Comparison of ENCODE assay signal across 8 cellular contexts in the genomic region with DNA sequence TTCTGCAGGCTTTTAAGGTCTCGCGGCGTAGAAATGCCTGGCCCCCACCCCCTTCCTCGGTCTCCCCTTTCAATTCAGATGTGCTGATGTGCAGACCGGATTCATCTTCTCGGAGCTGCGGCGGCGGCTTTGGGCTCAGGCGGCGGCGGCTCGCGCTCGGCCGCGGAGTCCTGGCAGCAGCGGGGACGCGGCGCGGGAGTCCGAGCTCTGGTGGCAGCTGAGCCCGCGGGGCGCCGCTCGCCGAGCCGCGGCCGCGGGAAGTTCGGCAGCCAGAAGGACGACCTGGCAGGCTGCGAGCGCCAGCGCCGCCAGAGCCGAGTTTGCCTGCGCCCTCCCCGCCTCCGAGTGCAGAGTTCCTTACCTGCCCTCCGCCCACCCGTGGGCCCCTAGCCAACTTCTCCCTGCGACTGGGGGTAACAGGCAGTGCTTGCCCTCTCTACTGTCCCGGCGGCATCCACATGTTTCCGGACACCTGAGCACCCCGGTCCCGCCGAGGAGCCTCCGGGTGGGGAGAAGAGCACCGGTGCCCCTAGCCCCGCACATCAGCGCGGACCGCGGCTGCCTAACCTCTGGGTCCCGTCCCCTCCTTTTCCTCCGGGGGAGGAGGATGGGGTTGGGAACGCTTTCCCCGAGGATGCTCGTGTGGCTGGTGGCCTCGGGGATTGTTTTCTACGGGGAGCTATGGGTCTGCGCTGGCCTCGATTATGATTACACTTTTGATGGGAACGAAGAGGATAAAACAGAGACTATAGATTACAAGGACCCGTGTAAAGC. TPM values are rescaled to one million over a fixed set of nuclear protein-coding genes. Genes with fewer than 3 reads are reported as not detected.
DNase-seq lines count a peak whose midpoint lies in the region; ATAC-seq and TF ChIP-seq lines count a peak whose summit lies in the region.

No MANE protein-coding gene starts in this region.

- H3K36me3 Mint-ChIP-seq in activated T-helper 1 cell treated with anti-CD3 and anti-CD28 coated beads, Interleukin-12 subunit alpha, Interleukin-12 subunit beta, Interleukin-2, Interleukin-4 antibody, amounts not matched to agents 30 ng/mL and 10 ng/mL and 1 ng/mL, durations not matched to agents 14 hours and 24 hours and 36 hours (ENCODE audit: low read depth): no peaks in the 10 kb centered on the region
- H3K36me3 Mint-ChIP-seq in activated naive CD4-positive, alpha-beta T cell treated with anti-CD3 and anti-CD28 coated beads, Interleukin-2, amount 10 ng/mL, durations not matched to agents 7 days and 5 days: no peaks in the 10 kb centered on the region

- intact Hi-C loops in activated T-helper 1 cell treated with anti-CD3 and anti-CD28 coated beads, Interleukin-12 subunit alpha, Interleukin-12 subunit beta, Interleukin-2, Interleukin-4 antibody, amounts not matched to agents 30 ng/mL and 10 ng/mL and 1 ng/mL, durations not matched to agents 14 hours and 24 hours and 36 hours (cut with micrococcal nuclease): no loop called here
- intact Hi-C loops in left ventricle myocardium superior (cut with micrococcal nuclease): no loop called here

- peak overlapping the region; percentile 22 for H3K4me3 Mint-ChIP-seq in activated T-helper 1 cell treated with anti-CD3 and anti-CD28 coated beads, Interleukin-12 subunit alpha, Interleukin-12 subunit beta, Interleukin-2, Interleukin-4 antibody, amounts not matched to agents 30 ng/mL and 10 ng/mL and 1 ng/mL, durations not matched to agents 14 hours and 24 hours and 36 hours
- no peak overlapping the region for H3K4me3 Mint-ChIP-seq in activated naive CD4-positive, alpha-beta T cell treated with anti-CD3 and anti-CD28 coated beads, Interleukin-2, amount 10 ng/mL, durations not matched to agents 7 days and 5 days

- TF ChIP-seq CTCF in AG10803 (conservative IDR thresholded peaks at IDR 0.05; ENCODE audit: low read length): no peak
- TF ChIP-seq CTCF in HEK293 (tag by site-specific recombination; IDR thresholded peaks at IDR 0.05): no peak
- no peak for TF ChIP-seq CTCF in retinal pigment epithelial cell (conservative IDR thresholded peaks at IDR 0.05; ENCODE audit: low read depth, low read length)

- H3K27ac Mint-ChIP-seq in activated T-helper 1 cell treated with anti-CD3 and anti-CD28 coated beads, Interleukin-12 subunit alpha, Interleukin-12 subunit beta, Interleukin-2, Interleukin-4 antibody, amounts not matched to agents 30 ng/mL and 10 ng/mL and 1 ng/mL, durations not matched to agents 14 hours and 24 hours and 36 hours: no peak overlapping the region
- H3K27ac Mint-ChIP-seq in activated naive CD4-positive, alpha-beta T cell treated with anti-CD3 and anti-CD28 coated beads, Interleukin-2, amount 10 ng/mL, durations not matched to agents 7 days and 5 days: no peak overlapping the region

- H3K4me3 ChIP-seq in AG10803 (ENCODE audit: low read length) (peak overlapping the region; percentile 44), HEK293 (ENCODE audit: low read depth, low read length) (peak overlapping the region; percentile 48), retinal pigment epithelial cell (ENCODE audit: low read length) (peak overlapping the region; percentile 75)

- CTCF ChIA-PET in HEK293 (lab: Yijun Ruan, JAX): no interaction called here
- CTCF ChIA-PET in activated naive CD4-positive, alpha-beta T cell treated with anti-CD3 and anti-CD28 coated beads, Interleukin-2, amount 10 ng/mL, durations not matched to agents 7 days and 5 days (lab: Charles Lee): no interaction called here

- H3K27me3 Mint-ChIP-seq in activated T-helper 1 cell treated with anti-CD3 and anti-CD28 coated beads, Interleukin-12 subunit alpha, Interleukin-12 subunit beta, Interleukin-2, Interleukin-4 antibody, amounts not matched to agents 30 ng/mL and 10 ng/mL and 1 ng/mL, durations not matched to agents 14 hours and 24 hours and 36 hours (ENCODE audit: insufficient read depth): peaks cover 50% of the 10 kb centered on the region
- peaks cover 48% of the 10 kb centered on the region for H3K27me3 Mint-ChIP-seq in activated naive CD4-positive, alpha-beta T cell treated with anti-CD3 and anti-CD28 coated beads, Interleukin-2, amount 10 ng/mL, durations not matched to agents 7 days and 5 days

- peak overlapping the region; percentile 48; the same call in 1 of the 2 replicates for H3K27ac ChIP-seq in HEK293 (ENCODE audit: extremely low read depth, low read depth, low read length)

- H3K4me1 ChIP-seq in HEK293 (ENCODE audit: control insufficient read depth, insufficient read depth, low read length): no peaks in the 10 kb centered on the region

- peak; percentile 4 for DNase-seq in AG10803 (ENCODE audit: low read depth)
- DNase-seq in activated T-helper 1 cell treated with anti-CD3 and anti-CD28 coated beads, Interleukin-12 subunit alpha, Interleukin-12 subunit beta, Interleukin-2, Interleukin-4 antibody, amounts not matched to agents 30 ng/mL and 10 ng/mL and 1 ng/mL, durations not matched to agents 14 hours and 24 hours and 36 hours (ENCODE audit: low spot score): no peak
- DNase-seq in left ventricle myocardium superior: peak; percentile 59
- DNase-seq in retinal pigment epithelial cell (ENCODE audit: low read depth): no peak
- no peak for DNase-seq in NCI-H1694 treated with DMSO at 0.1 percent for 48 hours (lab: John Stamatoyannopoulos, UW)
- DNase-seq in activated naive CD4-positive, alpha-beta T cell treated with anti-CD3 and anti-CD28 coated beads, Interleukin-2, amount 10 ng/mL, durations not matched to agents 7 days and 5 days: no peak
- DNase-seq in activated CD4-positive, CD25-positive, alpha-beta regulatory T cell treated with anti-CD3 and anti-CD28 coated beads, Interleukin-2, amount 50 U/mL, for 72 hours: no peak

- POLR2A ChIA-PET in HEK293 (lab: Yijun Ruan, JAX): no interaction called here

- H3K36me3 ChIP-seq in HEK293 (ENCODE audit: control insufficient read depth in 2 of 2, insufficient read depth in 1 of 2, low read length in 2 of 2): no peaks in the 10 kb centered on the region

- no peaks in the 10 kb centered on the region for H3K9me3 ChIP-seq in HEK293 (ENCODE audit: control insufficient read depth, insufficient read depth, low read depth, low read length)

- no peaks in the 10 kb centered on the region for H3K9me3 Mint-ChIP-seq in activated T-helper 1 cell treated with anti-CD3 and anti-CD28 coated beads, Interleukin-12 subunit alpha, Interleukin-12 subunit beta, Interleukin-2, Interleukin-4 antibody, amounts not matched to agents 30 ng/mL and 10 ng/mL and 1 ng/mL, durations not matched to agents 14 hours and 24 hours and 36 hours
- no peaks in the 10 kb centered on the region for H3K9me3 Mint-ChIP-seq in activated naive CD4-positive, alpha-beta T cell treated with anti-CD3 and anti-CD28 coated beads, Interleukin-2, amount 10 ng/mL, durations not matched to agents 7 days and 5 days

- ATAC-seq in left ventricle myocardium superior: peak; percentile 93

- H3K4me1 Mint-ChIP-seq in activated T-helper 1 cell treated with anti-CD3 and anti-CD28 coated beads, Interleukin-12 subunit alpha, Interleukin-12 subunit beta, Interleukin-2, Interleukin-4 antibody, amounts not matched to agents 30 ng/mL and 10 ng/mL and 1 ng/mL, durations not matched to agents 14 hours and 24 hours and 36 hours (ENCODE audit: low read depth): no peaks in the 10 kb centered on the region
- peaks cover 10% of the 10 kb centered on the region for H3K4me1 Mint-ChIP-seq in activated naive CD4-positive, alpha-beta T cell treated with anti-CD3 and anti-CD28 coated beads, Interleukin-2, amount 10 ng/mL, durations not matched to agents 7 days and 5 days

TF ChIP-seq in HEK293, 187 proteins besides CTCF, POLR2A, EP300 and RAD21 (continues in another document):
- TF ChIP-seq BCL11A (tag by site-specific recombination; IDR thresholded peaks at IDR 0.05; ENCODE audit: low read depth) (no peak), FEZF1 (tag by site-specific recombination; IDR thresholded peaks at IDR 0.05) (no peak), ZNF121 (tag by site-specific recombination; IDR thresholded peaks at IDR 0.05) (no peak), ZNF112 (tag by site-specific recombination; IDR thresholded peaks at IDR 0.05) (no peak), ZNF239 (tag by site-specific recombination; IDR thresholded peaks at IDR 0.05) (no peak), GLI4 (tag by site-specific recombination; IDR thresholded peaks at IDR 0.05) (no peak), ATF2 (tag by site-specific recombination; IDR thresholded peaks at IDR 0.05; ENCODE audit: low read depth) (no peak), SP3 (tag by site-specific recombination; IDR thresholded peaks at IDR 0.05) (no peak), ZNF394 (tag by site-specific recombination; IDR thresholded peaks at IDR 0.05; ENCODE audit: borderline replicate concordance) (no peak), TRIM28 (IDR thresholded peaks at IDR 0.05; ENCODE audit: borderline replicate concordance, low read length) (no peak), ZNF514 (tag by site-specific recombination; IDR thresholded peaks at IDR 0.05) (no peak), ZNF335 (tag by site-specific recombination; conservative IDR thresholded peaks at IDR 0.05) (peak; percentile 7; the same call in 1 of the 2 replicates), ZFHX2 (tag by site-specific recombination; conservative IDR thresholded peaks at IDR 0.05) (0 out of 2 replicates have a peak, but pooled peaks have one; percentile 29), ZNF341 (tag by site-specific recombination; IDR thresholded peaks at IDR 0.05; ENCODE audit: low read depth) (no peak), ZNF529 (tag by site-specific recombination; IDR thresholded peaks at IDR 0.05; ENCODE audit: insufficient replicate concordance) (no peak), ZNF660 (tag by site-specific recombination; IDR thresholded peaks at IDR 0.05) (no peak)

RNA-seq across cellular contexts. Expression of gene TLL1, which starts 0.4 kb away (rescaled TPM):
- total RNA-seq in activated T-helper 1 cell treated with anti-CD3 and anti-CD28 coated beads, Interleukin-12 subunit alpha, Interleukin-12 subunit beta, Interleukin-2, Interleukin-4 antibody, amounts not matched to agents 30 ng/mL and 10 ng/mL and 1 ng/mL, durations not matched to agents 14 hours and 24 hours and 36 hours: not detected in 2 replicates
- total RNA-seq in left ventricle myocardium superior: 0.74 TPM

Comparison
In these comparisons a context has a peak if more than half of its experiments do, and no peak if none do; other contexts are left out.
1. DNase-seq: peak in AG10803 (single experiment) and left ventricle myocardium superior (single experiment); none in activated T-helper 1 cell treated with anti-CD3 and anti-CD28 coated beads, Interleukin-12 subunit alpha, Interleukin-12 subunit beta, Interleukin-2, Interleukin-4 antibody, amounts not matched to agents 30 ng/mL and 10 ng/mL and 1 ng/mL, durations not matched to agents 14 hours and 24 hours and 36 hours (single experiment), retinal pigment epithelial cell (single experiment), NCI-H1694 treated with DMSO at 0.1 percent for 48 hours (single experiment), activated naive CD4-positive, alpha-beta T cell treated with anti-CD3 and anti-CD28 coated beads, Interleukin-2, amount 10 ng/mL, durations not matched to agents 7 days and 5 days (single experiment) and activated CD4-positive, CD25-positive, alpha-beta regulatory T cell treated with anti-CD3 and anti-CD28 coated beads, Interleukin-2, amount 50 U/mL, for 72 hours (single experiment).
2. Peak in every context shown above with its lines, with median percentiles within 50 percentile points of each other: H3K4me3 ChIP-seq.